17 cellular contexts compared by ENCODE assay signal in the genomic region with DNA sequence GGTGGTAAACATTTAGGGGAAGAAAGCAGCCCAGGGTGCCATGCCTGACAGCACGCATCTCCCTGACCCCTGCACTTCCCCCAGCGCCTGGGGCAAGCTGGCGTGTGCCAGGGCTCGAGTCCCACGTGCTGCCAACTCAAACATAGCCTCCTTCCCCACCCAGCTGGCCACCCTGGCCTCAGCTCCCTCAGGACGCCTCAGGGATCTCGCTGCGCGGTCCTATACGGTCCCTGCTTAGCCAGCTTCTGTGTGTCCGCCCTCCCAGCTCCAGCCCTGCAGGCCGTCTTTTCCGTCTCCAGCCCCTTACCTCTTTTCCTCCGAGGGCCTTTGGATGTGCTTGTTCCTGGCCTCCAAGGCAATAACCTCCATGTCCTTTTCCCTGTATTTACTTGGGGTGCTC.
"Had no signal": no experiment of that assay in that cellular context is flagged by ENCODE, and none has a peak within 500 bp of the region (broad histone marks: within the 10 kb centered on the region; RNA-seq: fewer than 3 reads in every experiment).

No MANE protein-coding gene starts in this region.

- H3K4me1 ChIP-seq: colonic mucosa, foreskin keratinocyte, right lobe of liver had no signal

- H3K4me3 Mint-ChIP-seq: activated naive CD4-positive, alpha-beta T cell treated with anti-CD3 and anti-CD28 coated beads for 36 hours; activated T-helper 1 cell treated with anti-CD3 and anti-CD28 coated beads, Interleukin-12 subunit alpha, Interleukin-12 subunit beta, Interleukin-2, Interleukin-4 antibody, amounts not matched to agents 30 ng/mL and 10 ng/mL and 1 ng/mL, durations not matched to agents 14 hours and 24 hours and 36 hours; mesothelial cell of epicardium; neural crest cell; T-helper 1 cell treated with Interleukin-12 subunit alpha and Interleukin-12 subunit beta and Interleukin-4 antibody, amounts not matched to agents 30 μg/mL and 1 μg/mL, for 36 hours had no signal

- H3K9me3 Mint-ChIP-seq: activated naive CD4-positive, alpha-beta T cell treated with anti-CD3 and anti-CD28 coated beads for 36 hours; activated T-helper 1 cell treated with anti-CD3 and anti-CD28 coated beads, Interleukin-12 subunit alpha, Interleukin-12 subunit beta, Interleukin-2, Interleukin-4 antibody, amounts not matched to agents 30 ng/mL and 10 ng/mL and 1 ng/mL, durations not matched to agents 14 hours and 24 hours and 36 hours; mesothelial cell of epicardium; neural crest cell; T-helper 1 cell treated with Interleukin-12 subunit alpha and Interleukin-12 subunit beta and Interleukin-4 antibody, amounts not matched to agents 30 μg/mL and 1 μg/mL, for 36 hours had no signal

- DNase-seq: activated CD4-positive, alpha-beta T cell treated with anti-CD3 and anti-CD28 coated beads, Interleukin-2, amount 50 U/mL, for 1 hour; activated CD4-positive, CD25-positive, alpha-beta regulatory T cell; activated naive CD4-positive, alpha-beta T cell treated with anti-CD3 and anti-CD28 coated beads for 36 hours; amniotic stem cell; caudate nucleus; colonic mucosa; effector CD4-positive, alpha-beta T cell; foreskin keratinocyte; kidney glomerular epithelial cell; lower lobe of right lung; stimulated activated CD4-positive, alpha-beta T cell treated with anti-CD3 and anti-CD28 coated beads, Interleukin-1b, Interleukin-23, amount 100 ng/mL, for 48 hours; tibial artery had no signal

- H3K9me3 ChIP-seq: colonic mucosa, lower lobe of right lung, right lobe of liver, tibial artery had no signal

- H3K27me3 ChIP-seq: right lobe of liver, tibial artery had no signal

- H3K27ac Mint-ChIP-seq: activated naive CD4-positive, alpha-beta T cell treated with anti-CD3 and anti-CD28 coated beads for 36 hours; activated T-helper 1 cell treated with anti-CD3 and anti-CD28 coated beads, Interleukin-12 subunit alpha, Interleukin-12 subunit beta, Interleukin-2, Interleukin-4 antibody, amounts not matched to agents 30 ng/mL and 10 ng/mL and 1 ng/mL, durations not matched to agents 14 hours and 24 hours and 36 hours; mesothelial cell of epicardium; T-helper 1 cell treated with Interleukin-12 subunit alpha and Interleukin-12 subunit beta and Interleukin-4 antibody, amounts not matched to agents 30 μg/mL and 1 μg/mL, for 36 hours had no signal

- H3K36me3 ChIP-seq: colonic mucosa had no signal

- H3K4me3 ChIP-seq: colonic mucosa, lower lobe of right lung, right lobe of liver, tibial artery had no signal

- H3K27ac ChIP-seq: colonic mucosa, foreskin keratinocyte, lower lobe of right lung, right lobe of liver, tibial artery had no signal
